In the genomic region with DNA sequence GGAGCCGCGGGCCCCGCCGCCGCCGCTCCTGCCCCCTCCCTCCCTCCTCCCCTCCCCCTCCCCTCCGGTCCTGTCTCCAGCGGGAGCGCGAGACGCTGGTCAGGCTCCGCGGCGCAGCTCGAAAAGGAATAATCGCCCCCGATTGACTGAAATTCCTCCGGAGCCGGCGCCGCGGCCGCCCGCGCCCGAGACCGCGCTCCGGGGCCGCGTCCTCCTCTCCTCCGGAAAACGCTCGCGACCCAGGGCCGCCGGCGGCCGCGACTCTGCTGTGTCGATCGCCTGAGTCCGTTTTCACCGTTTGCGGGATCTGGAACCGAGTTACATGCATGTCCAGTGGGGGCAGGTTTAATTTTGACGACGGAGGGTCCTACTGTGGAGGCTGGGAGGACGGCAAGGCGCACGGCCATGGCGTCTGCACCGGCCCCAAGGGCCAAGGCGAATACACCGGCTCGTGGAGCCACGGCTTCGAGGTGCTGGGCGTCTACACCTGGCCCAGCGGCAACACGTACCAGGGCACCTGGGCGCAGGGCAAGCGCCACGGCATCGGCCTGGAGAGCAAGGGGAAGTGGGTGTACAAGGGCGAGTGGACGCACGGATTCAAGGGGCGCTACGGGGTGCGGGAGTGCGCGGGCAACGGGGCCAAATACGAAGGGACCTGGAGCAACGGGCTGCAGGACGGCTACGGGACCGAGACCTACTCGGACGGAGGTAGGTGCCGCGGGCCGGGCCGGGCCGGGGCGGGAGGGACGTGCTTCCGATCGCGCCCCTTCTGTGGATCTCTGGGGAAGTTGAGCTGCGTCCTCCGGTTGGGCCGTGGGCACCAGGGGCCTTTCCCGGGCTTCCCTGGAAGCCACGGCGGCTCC, we compare ENCODE assay signal across 11 cellular contexts. TPM values are rescaled to one million over a fixed set of nuclear protein-coding genes. Genes with fewer than 3 reads are reported as not detected.
A peak's percentile ranks its signal among the peaks of the same experiment; 100 is the strongest.
DNase-seq lines count a peak whose midpoint lies in the region; ATAC-seq and TF ChIP-seq lines count a peak whose summit lies in the region.
"Had no signal": no experiment of that assay in that cellular context is flagged by ENCODE, and none has a peak within 500 bp of the region (broad histone marks: within the 10 kb centered on the region; RNA-seq: fewer than 3 reads in every experiment).

No MANE protein-coding gene starts in this region.

- TF ChIP-seq POLR2A in gastrocnemius medialis (IDR thresholded peaks at IDR 0.05): no peak

- TF ChIP-seq CTCF in GM23338 (conservative IDR thresholded peaks at IDR 0.05; ENCODE audit: low read depth in 2 of 2) (no peak), brain (conservative IDR thresholded peaks at IDR 0.05) (no peak), natural killer cell (IDR thresholded peaks at IDR 0.05) (no peak), gastrocnemius medialis (IDR thresholded peaks at IDR 0.05 in 4 of 5, conservative IDR thresholded peaks at IDR 0.05 in 1 of 5) (no peak)

- H3K36me3 Mint-ChIP-seq in CD8-positive, alpha-beta memory T cell: peaks cover 0 to 6% (median 0%) of the 10 kb centered on the region in 3 donors
- H3K36me3 Mint-ChIP-seq in GM23338 (ENCODE audit: low read depth): peaks cover 3% of the 10 kb centered on the region; the same call in 1 of the 3 replicates
- peaks cover 14% of the 10 kb centered on the region for H3K36me3 Mint-ChIP-seq in brain
- H3K36me3 Mint-ChIP-seq in natural killer cell: no peaks in the 10 kb centered on the region

- peaks cover 31% of the 10 kb centered on the region for H3K79me2 ChIP-seq in GM23338 (replicated peaks; ENCODE audit: insufficient read depth)

- H3F3A ChIP-seq in GM23338 (replicated peaks; ENCODE audit: low read depth): peaks cover 13% of the 10 kb centered on the region; the same call in 1 of the 2 replicates

- in situ Hi-C loops in gastrocnemius medialis (cut with MboI; ENCODE audit: low sequenced_read_pairs in 4 of 4): no loop called here

- no peak overlapping the region for H3K27ac Mint-ChIP-seq in CD8-positive, alpha-beta memory T cell
- H3K27ac Mint-ChIP-seq in GM23338 (no peak overlapping the region), brain (peak overlapping the region in 4 of 5 experiments; percentile 31 to 93 (median 88)), natural killer cell (no peak overlapping the region)

- H3K27me3 ChIP-seq in CD8-positive, alpha-beta memory T cell (ENCODE audit: insufficient read depth, low read length, poor library complexity, severe bottlenecking): peaks cover 40% of the 10 kb centered on the region
- H3K27me3 ChIP-seq in GM23338 (ENCODE audit: insufficient read depth) (peaks cover 6% of the 10 kb centered on the region; the same call in 1 of the 2 replicates), gastrocnemius medialis (peaks cover 72 to 81% (median 77%) of the 10 kb centered on the region in 3 donors)

- POLR2A ChIA-PET in CD8-positive, alpha-beta memory T cell (lab: Charles Lee): no interaction called here

- H3K27ac ChIP-seq in CD8-positive, alpha-beta memory T cell (ENCODE audit: low read depth, low read length): no peak overlapping the region
- 0 out of 2 replicates have a peak overlapping the region, but pooled peaks have one; percentile 45 for H3K27ac ChIP-seq in GM23338 (ENCODE audit: low read depth)
- H3K27ac ChIP-seq in gastrocnemius medialis: no peak overlapping the region

- H3K4me3 ChIP-seq in CD8-positive, alpha-beta memory T cell (ENCODE audit: low read length): no peak overlapping the region
- H3K4me3 ChIP-seq in GM23338 (peak overlapping the region; percentile 97), gastrocnemius medialis (no peak overlapping the region)
- H3K4me3 ChIP-seq: lung had no signal

- CTCF ChIA-PET in CD8-positive, alpha-beta memory T cell (lab: Charles Lee): no interaction called here

- peaks cover 35% of the 10 kb centered on the region for H4K20me1 ChIP-seq in GM23338 (replicated peaks; ENCODE audit: insufficient read depth)

- H3K4me1 Mint-ChIP-seq in CD8-positive, alpha-beta memory T cell: peaks cover 4 to 20% (median 8%) of the 10 kb centered on the region in 3 donors
- H3K4me1 Mint-ChIP-seq in GM23338 (peaks cover 43% of the 10 kb centered on the region), brain (peaks cover 43% of the 10 kb centered on the region), natural killer cell (peaks cover 0 to 4% of the 10 kb centered on the region in 2 donors)

- intact Hi-C loops in natural killer cell (cut with micrococcal nuclease): no loop called here
- intact Hi-C loops in gastrocnemius medialis (cut with DNase I; ENCODE audit: low total_unique reads): no loop called here

- peaks cover 47 to 71% of the 10 kb centered on the region in 2 donors for H3K27me3 Mint-ChIP-seq in CD8-positive, alpha-beta memory T cell
- H3K27me3 Mint-ChIP-seq in GM23338 (ENCODE audit: insufficient read depth, low read depth, poor library complexity) (peaks cover 34% of the 10 kb centered on the region), brain (peaks cover 32% of the 10 kb centered on the region), natural killer cell (ENCODE audit: low read depth in 2 of 2) (peaks cover 41 to 63% of the 10 kb centered on the region in 2 donors)

- H3K9me3 ChIP-seq in CD8-positive, alpha-beta memory T cell (ENCODE audit: low read length): no peaks in the 10 kb centered on the region
- no peaks in the 10 kb centered on the region for H3K9me3 ChIP-seq in gastrocnemius medialis

- H3K9me2 ChIP-seq in GM23338 (ENCODE audit: insufficient read depth): no peaks in the 10 kb centered on the region

- DNase-seq in CD8-positive, alpha-beta memory T cell: no peak
- DNase-seq in GM23338 (ENCODE audit: low spot score) (peak; percentile 70), natural killer cell (no peak), gastrocnemius medialis (no peak)
- DNase-seq: NCI-H226; stimulated activated CD4-positive, alpha-beta T cell treated with anti-CD3 and anti-CD28 coated beads, Interleukin-4, amount 100 ng/mL, for 24 hours had no signal

- H3K36me3 ChIP-seq in CD8-positive, alpha-beta memory T cell (ENCODE audit: insufficient read depth, low read length): no peaks in the 10 kb centered on the region
- no peaks in the 10 kb centered on the region for H3K36me3 ChIP-seq in GM23338 (ENCODE audit: insufficient read depth)
- no peaks in the 10 kb centered on the region for H3K36me3 ChIP-seq in gastrocnemius medialis

- peak overlapping the region; percentile 97 for H3K4me2 ChIP-seq in GM23338

- H3K4me1 ChIP-seq in CD8-positive, alpha-beta memory T cell (ENCODE audit: insufficient read depth, low read length): no peaks in the 10 kb centered on the region
- H3K4me1 ChIP-seq in GM23338 (ENCODE audit: insufficient read depth) (peaks cover 16% of the 10 kb centered on the region), gastrocnemius medialis (no peaks in the 10 kb centered on the region)

- peak overlapping the region in 6 of 7 donors; percentile 48 to 70 (median 62) for H3K4me3 Mint-ChIP-seq in CD8-positive, alpha-beta memory T cell
- peak overlapping the region; percentile 95 for H3K4me3 Mint-ChIP-seq in GM23338
- H3K4me3 Mint-ChIP-seq in brain: peak overlapping the region; percentile 90 to 97 (median 93)
- peak overlapping the region; percentile 73 for H3K4me3 Mint-ChIP-seq in natural killer cell

- H3K9me3 Mint-ChIP-seq in CD8-positive, alpha-beta memory T cell: peaks cover 0 to 6% (median 4%) of the 10 kb centered on the region in 5 donors
- no peaks in the 10 kb centered on the region for H3K9me3 Mint-ChIP-seq in GM23338
- peaks cover 3 to 17% (median 5%) of the 10 kb centered on the region in 5 experiments for H3K9me3 Mint-ChIP-seq in brain
- H3K9me3 Mint-ChIP-seq in natural killer cell: no peaks in the 10 kb centered on the region

- peak; percentile 16 for ATAC-seq in GM23338
- ATAC-seq in natural killer cell: no peak
- no peak for ATAC-seq in gastrocnemius medialis
- ATAC-seq in HG02884 (IDR thresholded peaks at IDR 0.05; ENCODE audit: unreplicated experiment): no peak
- ATAC-seq in GM18502 (IDR thresholded peaks at IDR 0.05; ENCODE audit: poor library complexity, unreplicated experiment): no peak
- no peak for ATAC-seq in GM21737 (IDR thresholded peaks at IDR 0.05; ENCODE audit: unreplicated experiment)

- H2AFZ ChIP-seq in GM23338: peak overlapping the region; percentile 63

TF ChIP-seq in GM23338, 12 proteins besides CTCF, POLR2A, EP300 and RAD21 (continues in another document):
- TF ChIP-seq EZH2phosphoT487 (IDR thresholded peaks at IDR 0.05; ENCODE audit: unreplicated experiment) (no peak), ZNF114 (CRISPR knock-in tag; IDR thresholded peaks at IDR 0.05) (no peak)

RNA-seq across cellular contexts. Expression of a gene that starts 0.7 kb away (rescaled TPM):
- total RNA-seq in CD8-positive, alpha-beta memory T cell: not detected
- polyA plus RNA-seq in CD8-positive, alpha-beta memory T cell: not detected
- total RNA-seq in GM23338 (2014; rRNA removed; shearing (Covaris generic)): 35.2 and 38.3 TPM in 2 replicates
- polyA plus RNA-seq in GM23338 (2016; fragmentation: Nextera tagmentation; extraction: Ambion mirVana): 8.4 and 8.8 TPM in 2 replicates
- polyA plus RNA-seq in brain (ENCODE audit: insufficient read depth, low read depth, low replicate concordance): 31.2 TPM
- total RNA-seq in natural killer cell: not detected
- not detected for total RNA-seq in gastrocnemius medialis

Comparison
In these comparisons a context has a peak if more than half of its experiments do, and no peak if none do; other contexts are left out.
1. H3K27ac Mint-ChIP-seq: peak in brain (4 of 5); none in CD8-positive, alpha-beta memory T cell (0 of 8), GM23338 (single experiment) and natural killer cell (0 of 2).
2. RNA of a gene that starts 0.7 kb away (total RNA-seq): 35.2 to 38.3 TPM in GM23338; not detected in CD8-positive, alpha-beta memory T cell, not detected in natural killer cell and not detected in gastrocnemius medialis; every median in the first group is over 10 times any median in the second.
3. Peak in every context shown above with its lines, with median percentiles within 50 percentile points of each other: H3K4me3 Mint-ChIP-seq.